23 cellular contexts compared by ENCODE assay signal in genomic region chr12:52539821-52540173, GRCh38. TPM values are rescaled to one million over a fixed set of nuclear protein-coding genes. Genes with fewer than 3 reads are reported as not detected.
A peak's percentile ranks its signal among the peaks of the same experiment; 100 is the strongest.
DNase-seq lines count a peak whose midpoint lies in the region; ATAC-seq, FAIRE-seq and TF ChIP-seq lines count a peak whose summit lies in the region.
"Had no signal": no experiment of that assay in that cellular context is flagged by ENCODE, and none has a peak within 500 bp of the region (broad histone marks: within the 10 kb centered on the region; RNA-seq: fewer than 3 reads in every experiment).

No MANE protein-coding gene starts in this region.

- no peak overlapping the region for H2BK120ac ChIP-seq in IMR-90 (ENCODE audit: low read depth, low read length)

- H3K36me3 ChIP-seq in IMR-90 (ENCODE audit: control insufficient read depth, insufficient read depth, low read length) (no peaks in the 10 kb centered on the region), smooth muscle cell (ENCODE audit: low read depth) (no peaks in the 10 kb centered on the region)
- H3K36me3 ChIP-seq: MG63, SJCRH30 had no signal

- peaks cover 23% of the 10 kb centered on the region for H3K4me1 ChIP-seq in A549
- no peaks in the 10 kb centered on the region for H3K4me1 ChIP-seq in IMR-90 (ENCODE audit: control insufficient read depth, insufficient read depth, low read length)
- H3K4me1 ChIP-seq in smooth muscle cell (ENCODE audit: low read depth), result peaks cover 12% of the 10 kb centered on the region

- peaks cover 6% of the 10 kb centered on the region for H3K27me3 ChIP-seq in IMR-90 (ENCODE audit: control insufficient read depth, insufficient read depth, low read length)
- H3K27me3 ChIP-seq in smooth muscle cell (ENCODE audit: low read depth), result no peaks in the 10 kb centered on the region
- H3K27me3 ChIP-seq: MG63, SJCRH30 had no signal

- no peak overlapping the region for H4K5ac ChIP-seq in IMR-90 (ENCODE audit: low read depth, low read length)

- no peak overlapping the region for H3K23ac ChIP-seq in IMR-90 (ENCODE audit: low read depth, low read length)

- H4K8ac ChIP-seq in IMR-90 (ENCODE audit: low read depth in 2 of 2, low read length in 2 of 2), result no peak overlapping the region

- H3K18ac ChIP-seq in IMR-90 (ENCODE audit: low read depth, low read length), result no peak overlapping the region

- H2AK5ac ChIP-seq in IMR-90 (ENCODE audit: low read depth, low read length), result no peak overlapping the region

- H3K14ac ChIP-seq in IMR-90 (replicated peaks; ENCODE audit: low read depth, low read length), result no peak overlapping the region

- no peak overlapping the region for H3K56ac ChIP-seq in IMR-90 (ENCODE audit: extremely low read depth, insufficient read depth, low read length)

- POLR2A ChIA-PET in A549 (lab: Yijun Ruan, JAX), result no interaction called here
- POLR2A ChIA-PET in IMR-90 (lab: Charles Lee; ENCODE audit: unreplicated experiment), result no interaction called here

- H3K79me1 ChIP-seq in IMR-90 (ENCODE audit: low read depth in 1 of 2, low read length in 2 of 2), result no peaks in the 10 kb centered on the region

- no peak overlapping the region for H2AK9ac ChIP-seq in IMR-90 (replicated peaks; ENCODE audit: low read depth, low read length, poor library complexity)

- no peaks in the 10 kb centered on the region for H3K79me2 ChIP-seq in smooth muscle cell (ENCODE audit: low read depth)

- dilution Hi-C loops in IMR-90 (cut with HindIII; ENCODE audit: low sequenced_read_pairs, unreplicated experiment), result no loop called here

- H3K9me1 ChIP-seq in IMR-90 (ENCODE audit: insufficient read depth, low read length), result no peaks in the 10 kb centered on the region; the same call in 1 of the 2 replicates

- H4K91ac ChIP-seq in IMR-90 (ENCODE audit: insufficient read depth, low read depth, low read length), result no peak overlapping the region

- H4K20me1 ChIP-seq in IMR-90 (ENCODE audit: insufficient read depth, low read length) (no peaks in the 10 kb centered on the region), smooth muscle cell (ENCODE audit: low read depth) (no peaks in the 10 kb centered on the region)

- TF ChIP-seq RAD21 in A549 (conservative IDR thresholded peaks at IDR 0.05 in 1 of 2, IDR thresholded peaks at IDR 0.05 in 1 of 2) (no peak), IMR-90 (IDR thresholded peaks at IDR 0.05; ENCODE audit: low read length) (no peak)

- H3F3A ChIP-seq in smooth muscle cell (ENCODE audit: low read depth), result peaks cover 5% of the 10 kb centered on the region

- TF ChIP-seq POLR2A in A549 (IDR thresholded peaks at IDR 0.05; ENCODE audit: low read length) (no peak), IMR-90 (IDR thresholded peaks at IDR 0.05; ENCODE audit: low read depth, low read length) (no peak), erythroblast (IDR thresholded peaks at IDR 0.05; ENCODE audit: low read length) (no peak)

- in situ Hi-C loops in IMR-90 (cut with MboI; ENCODE audit: low sequenced_read_pairs), result no loop called here

- intact Hi-C loops in IMR-90 (cut with micrococcal nuclease), result no loop called here

- H2AFZ ChIP-seq in IMR-90 (replicated peaks; ENCODE audit: low read length, poor library complexity), result peak overlapping the region; percentile 14
- H2AFZ ChIP-seq in smooth muscle cell (ENCODE audit: low read depth), result no peak overlapping the region

- peak overlapping the region in 1 of 2 experiments; percentile 42; a peak in 2 of 6 replicates for H3K27ac ChIP-seq in A549
- H3K27ac ChIP-seq in IMR-90 (ENCODE audit: insufficient read depth, low read length), result no peak overlapping the region
- peak overlapping the region; percentile 44; the same call in 1 of the 2 replicates for H3K27ac ChIP-seq in VCaP
- no peak overlapping the region for H3K27ac ChIP-seq in smooth muscle cell (ENCODE audit: low read depth)
- H3K27ac ChIP-seq: SJCRH30 had no signal

- H3K4me2 ChIP-seq in A549 (peak overlapping the region; percentile 76; the same call in 2 of the 3 replicates), IMR-90 (ENCODE audit: low read depth, low read length) (no peak overlapping the region), smooth muscle cell (peak overlapping the region; percentile 68)

- WGBS in A549 (ENCODE audit: missing lambda C conversion rate), result 95% methylated on average over 3 of the region's 3 CpGs
- 90% methylated on average over 3 of the region's 3 CpGs; no CpG with 5 or more reads in 1 of the 2 experiments for WGBS in IMR-90 (ENCODE audit: extremely low coverage in 2 of 2, insufficient read length in 1 of 2), 2 experiments
- WGBS in smooth muscle cell (ENCODE audit: low lambda C conversion rate), result 93% methylated on average over 3 of the region's 3 CpGs

- CTCF ChIA-PET in A549 (lab: Yijun Ruan, JAX) (interaction anchor here (1.0 to 1.5 kb wide), 3 partner anchors 326 to 340 kb away, joined by 3 to 5 read pairs (median 3); no protein-coding TSS in a partner anchor), IMR-90 (lab: Yijun Ruan, JAX) (no interaction called here)

- H2BK20ac ChIP-seq in IMR-90 (ENCODE audit: low read depth, low read length), result no peak overlapping the region

- FAIRE-seq in A549 (lab: Jason Lieb, UNC), result no peak
- FAIRE-seq: A204.1, G401.6, HTR-8/SVneo, RCC 7860 had no signal

- H3K9ac ChIP-seq in IMR-90 (ENCODE audit: low read depth, low read length), result no peak overlapping the region
- H3K9ac ChIP-seq in smooth muscle cell (ENCODE audit: low read depth), result no peak overlapping the region

- no TSS peak for BruUV-seq in IMR-90 (replicated peaks; lab: Mats Ljungman, UMichigan)

- no peak overlapping the region for H3K4ac ChIP-seq in IMR-90 (ENCODE audit: low read depth, low read length)

- no peak; a peak in 1 of 6 replicates for ATAC-seq in A549
- ATAC-seq in IMR-90 (ENCODE audit: low read depth), result no peak
- ATAC-seq in HG03039 (IDR thresholded peaks at IDR 0.05; ENCODE audit: unreplicated experiment), result no peak
- no peak for ATAC-seq in GM21528 (IDR thresholded peaks at IDR 0.05; ENCODE audit: low FRiP score, unreplicated experiment)
- ATAC-seq: Right ventricle myocardium inferior, SK-N-SH treated with all-trans-retinoic acid at 6 μM for 48 hours had no signal

- H2BK5ac ChIP-seq in IMR-90 (ENCODE audit: low read depth, low read length, poor library complexity, severe bottlenecking), result no peak overlapping the region

- H3K9me3 ChIP-seq in A549 (no peaks in the 10 kb centered on the region), IMR-90 (ENCODE audit: control insufficient read depth, insufficient read depth, low read length) (no peaks in the 10 kb centered on the region), smooth muscle cell (replicated peaks; ENCODE audit: low read depth) (no peaks in the 10 kb centered on the region)
- H3K9me3 ChIP-seq: Caco-2, MG63, SJCRH30 had no signal

- TF ChIP-seq CTCF in A549 (IDR thresholded peaks at IDR 0.05) (no peak), IMR-90 (conservative IDR thresholded peaks at IDR 0.05; ENCODE audit: low read depth, low read length) (no peak), VCaP (conservative IDR thresholded peaks at IDR 0.05) (no peak), smooth muscle cell (IDR thresholded peaks at IDR 0.05; ENCODE audit: borderline replicate concordance, insufficient read depth, poor library complexity, severe bottlenecking) (no peak)

- DNase-seq in A549 (ENCODE audit: low read depth in 1 of 2, low spot score in 1 of 2) (no peak), IMR-90 (no peak), smooth muscle cell (lab: John Stamatoyannopoulos, UW; ENCODE audit: unreplicated experiment) (no peak), erythroblast (lab: John Stamatoyannopoulos, UW) (no peak)
- DNase-seq: C1 segment of cervical spinal cord; Caco-2; CD4-positive, alpha-beta memory T cell; H7; KBM-7; SJCRH30 had no signal

- no peak overlapping the region for H3K4me3 ChIP-seq in A549
- no peak overlapping the region for H3K4me3 ChIP-seq in IMR-90 (ENCODE audit: insufficient read depth, low read depth, low read length)
- no peak overlapping the region for H3K4me3 ChIP-seq in smooth muscle cell
- H3K4me3 ChIP-seq: MG63, SJCRH30 had no signal

- no peak overlapping the region for H2BK15ac ChIP-seq in IMR-90 (ENCODE audit: low read depth, low read length)

- TF ChIP-seq EP300 in A549 (IDR thresholded peaks at IDR 0.05), result no peak

RNA-seq across cellular contexts. Expression of gene KRT71, which starts 13.1 kb away (rescaled TPM):
- not detected in 2 replicates for polyA plus RNA-seq in A549 (2011; rRNA removed)
- polyA plus RNA-seq in A549 (2012; cell fraction: cytosol; rRNA removed), result not detected in 2 replicates
- polyA plus RNA-seq in A549 (2012; cell fraction: nucleus; rRNA removed), result not detected in 2 replicates
- polyA plus RNA-seq in A549 (2017; fragmentation: RNase III; extraction: RNeasy Plus Mini Kit Qiagen cat#74134 plus additional on column Dnase treatment), result not detected in 3 replicates
- not detected in 2 replicates for polyA minus RNA-seq in A549 (2011; rRNA and poly(A)+ RNA removed)
- not detected in 2 replicates for total RNA-seq in IMR-90 (2012; rRNA removed)
- polyA plus RNA-seq in IMR-90 (2012; rRNA removed), result not detected in 2 replicates
- not detected in 2 replicates for polyA plus RNA-seq in IMR-90 (2012; cell fraction: cytosol; rRNA removed)
- not detected in 2 replicates for polyA plus RNA-seq in IMR-90 (2012; cell fraction: nucleus; rRNA removed; ENCODE audit: low replicate concordance)
- not detected in 2 replicates for total RNA-seq in smooth muscle cell
- not detected in 2 replicates for polyA plus RNA-seq in smooth muscle cell
- total RNA-seq: CD4-positive, alpha-beta memory T cell; H7; HFFc6; NCI-H460; OCI-LY7; Right ventricle myocardium inferior; SJCRH30 had no signal
- polyA plus RNA-seq: CD4-positive, alpha-beta memory T cell had no signal

RNA-seq across cellular contexts. Expression of gene KRT5, which starts 19.6 kb away (rescaled TPM):
- polyA plus RNA-seq in A549 (2011; rRNA removed) (0.06 TPM in 1 of 2 replicates, not detected in the other), A549 (2017; fragmentation: RNase III; extraction: RNeasy Plus Mini Kit Qiagen cat#74134 plus additional on column Dnase treatment) (0.08 to 0.25 TPM in 2 of 3 replicates, not detected in the other), IMR-90 (2012; rRNA removed) (not detected in 2 replicates), smooth muscle cell (67.2 and 198 TPM in 2 replicates)
- 0.05 and 0.09 TPM in 2 replicates for polyA plus RNA-seq in A549 (2012; cell fraction: cytosol; rRNA removed)
- 0.02 and 0.06 TPM in 2 replicates for polyA plus RNA-seq in A549 (2012; cell fraction: nucleus; rRNA removed)
- polyA minus RNA-seq in A549 (2011; rRNA and poly(A)+ RNA removed), result 1.0 TPM in 1 of 2 replicates, not detected in the other
- total RNA-seq in IMR-90 (2012; rRNA removed) (not detected in 2 replicates), smooth muscle cell (152 and 209 TPM in 2 replicates)
- polyA plus RNA-seq in IMR-90 (2012; cell fraction: cytosol; rRNA removed), result not detected in 2 replicates
- not detected in 2 replicates for polyA plus RNA-seq in IMR-90 (2012; cell fraction: nucleus; rRNA removed; ENCODE audit: low replicate concordance)
- total RNA-seq: CD4-positive, alpha-beta memory T cell; H7; HFFc6; NCI-H460; SJCRH30 had no signal
- polyA plus RNA-seq: CD4-positive, alpha-beta memory T cell had no signal

RNA-seq across cellular contexts. Expression of gene KRT74, which starts 33.8 kb away (rescaled TPM):
- polyA plus RNA-seq in A549 (2011; rRNA removed), result not detected in 2 replicates
- 0.01 TPM in 1 of 2 replicates, not detected in the other for polyA plus RNA-seq in A549 (2012; cell fraction: cytosol; rRNA removed)
- not detected in 2 replicates for polyA plus RNA-seq in A549 (2012; cell fraction: nucleus; rRNA removed)
- polyA plus RNA-seq in A549 (2017; fragmentation: RNase III; extraction: RNeasy Plus Mini Kit Qiagen cat#74134 plus additional on column Dnase treatment), result not detected in 3 replicates
- polyA minus RNA-seq in A549 (2011; rRNA and poly(A)+ RNA removed), result not detected in 2 replicates
- not detected in 2 replicates for total RNA-seq in IMR-90 (2012; rRNA removed)
- polyA plus RNA-seq in IMR-90 (2012; rRNA removed), result not detected in 2 replicates
- polyA plus RNA-seq in IMR-90 (2012; cell fraction: cytosol; rRNA removed), result not detected in 2 replicates
- not detected in 2 replicates for polyA plus RNA-seq in IMR-90 (2012; cell fraction: nucleus; rRNA removed; ENCODE audit: low replicate concordance)
- total RNA-seq in smooth muscle cell, result 0.22 TPM in 1 of 2 replicates, not detected in the other
- not detected in 2 replicates for polyA plus RNA-seq in smooth muscle cell
- total RNA-seq: Caco-2; CD4-positive, alpha-beta memory T cell; H7; HFFc6; NCI-H460; OCI-LY7; Right ventricle myocardium inferior; SJCRH30 had no signal
- polyA plus RNA-seq: CD4-positive, alpha-beta memory T cell had no signal

RNA-seq across cellular contexts. Expression of gene KRT6A, which starts 46.7 kb away (rescaled TPM):
- 0.04 and 0.09 TPM in 2 replicates for polyA plus RNA-seq in A549 (2011; rRNA removed)
- 0.06 and 0.15 TPM in 2 replicates for polyA plus RNA-seq in A549 (2012; cell fraction: cytosol; rRNA removed)
- 0.13 and 0.34 TPM in 2 replicates for polyA plus RNA-seq in A549 (2012; cell fraction: nucleus; rRNA removed)
- 0.07 to 0.14 TPM (median 0.11 TPM) in 3 replicates for polyA plus RNA-seq in A549 (2017; fragmentation: RNase III; extraction: RNeasy Plus Mini Kit Qiagen cat#74134 plus additional on column Dnase treatment)
- 0.29 and 1.5 TPM in 2 replicates for polyA minus RNA-seq in A549 (2011; rRNA and poly(A)+ RNA removed)
- not detected in 2 replicates for total RNA-seq in IMR-90 (2012; rRNA removed)
- not detected in 2 replicates for polyA plus RNA-seq in IMR-90 (2012; rRNA removed)
- polyA plus RNA-seq in IMR-90 (2012; cell fraction: cytosol; rRNA removed), result not detected in 2 replicates
- not detected in 2 replicates for polyA plus RNA-seq in IMR-90 (2012; cell fraction: nucleus; rRNA removed; ENCODE audit: low replicate concordance)
- total RNA-seq in smooth muscle cell, result 985 and 1,128 TPM in 2 replicates
- polyA plus RNA-seq in smooth muscle cell, result 460 and 992 TPM in 2 replicates
- total RNA-seq: CD4-positive, alpha-beta memory T cell; H7; HFFc6; NCI-H460; SJCRH30 had no signal
- polyA plus RNA-seq: CD4-positive, alpha-beta memory T cell had no signal

Comparison
In these comparisons a context has a peak if more than half of its experiments do, and no peak if none do; other contexts are left out.
1. RNA of gene KRT5, which starts 19.6 kb away (polyA plus RNA-seq): 67.2 to 198 TPM in smooth muscle cell; 0.02 to 0.25 TPM in A549 and not detected in IMR-90; every median in the first group is over 10 times any median in the second.